In genomic region chr3:57756022-57756527, GRCh38 we compare ENCODE assay signal across 8 cellular contexts. TPM values are rescaled to one million over a fixed set of nuclear protein-coding genes. Genes with fewer than 3 reads are reported as not detected.
DNase-seq lines count a peak whose midpoint lies in the region; ATAC-seq and TF ChIP-seq lines count a peak whose summit lies in the region.

TSS of gene SLMAP (plus strand) at chr3:57756309. CDS start at chr3:57757652, 1,343 bp downstream.

- no peak for TF ChIP-seq EP300 in suprapubic skin (IDR thresholded peaks at IDR 0.05)

- TF ChIP-seq POLR2A in suprapubic skin (IDR thresholded peaks at IDR 0.05): peak in 1 of 2 donors; percentile 61

- H3K4me1 ChIP-seq in suprapubic skin: peaks cover 59% of the 10 kb centered on the region

- peaks cover 3% of the 10 kb centered on the region for H3K36me3 ChIP-seq in GM06990 (ENCODE audit: control insufficient read depth, insufficient read depth, low read length)
- H3K36me3 ChIP-seq in suprapubic skin: peaks cover 6% of the 10 kb centered on the region

- peak within 1 kb of the TSS; percentile 77 for H3K4me3 ChIP-seq in GM06990 (replicated peaks; ENCODE audit: low read depth, low read length)
- H3K4me3 ChIP-seq in suprapubic skin: peak within 1 kb of the TSS; percentile 68

- ATAC-seq in HG02588 (IDR thresholded peaks at IDR 0.05; ENCODE audit: unreplicated experiment) (peak; percentile 92), SK-N-SH treated with all-trans-retinoic acid at 6 μM for 48 hours (peak; percentile 97)

- H3K36me3 Mint-ChIP-seq in activated naive CD4-positive, alpha-beta T cell treated with anti-CD3 and anti-CD28 coated beads, Interleukin-2, amount 50 U/mL, for 24 hours: peaks cover 2% of the 10 kb centered on the region

- H3K4me3 Mint-ChIP-seq in activated naive CD4-positive, alpha-beta T cell treated with anti-CD3 and anti-CD28 coated beads, Interleukin-2, amount 50 U/mL, for 24 hours: peak within 1 kb of the TSS; percentile 98

- H3K4me1 Mint-ChIP-seq in activated naive CD4-positive, alpha-beta T cell treated with anti-CD3 and anti-CD28 coated beads, Interleukin-2, amount 50 U/mL, for 24 hours: peaks cover 37% of the 10 kb centered on the region

- H3K27ac Mint-ChIP-seq in activated naive CD4-positive, alpha-beta T cell treated with anti-CD3 and anti-CD28 coated beads, Interleukin-2, amount 50 U/mL, for 24 hours: peak within 1 kb of the TSS; percentile 94

- DNase-seq in GM06990 (ENCODE audit: extremely low read depth, insufficient read length): peak; percentile 92
- DNase-seq in NCI-H1092 (lab: John Stamatoyannopoulos, UW): peak; percentile 89
- peak; percentile 97 for DNase-seq in globus pallidus (ENCODE audit: low spot score)
- peak; percentile 73 to 99 (median 94) for DNase-seq in nucleus accumbens (lab: John Stamatoyannopoulos, UW)
- peak; percentile 98 to 99 for DNase-seq in suprapubic skin (ENCODE audit: low spot score in 2 of 2)

- H3K27me3 Mint-ChIP-seq in activated naive CD4-positive, alpha-beta T cell treated with anti-CD3 and anti-CD28 coated beads, Interleukin-2, amount 50 U/mL, for 24 hours: no peaks in the 10 kb centered on the region

- H3K27me3 ChIP-seq in GM06990 (replicated peaks; ENCODE audit: control insufficient read depth, insufficient read depth, low read length) (no peaks in the 10 kb centered on the region), suprapubic skin (no peaks in the 10 kb centered on the region)

- TF ChIP-seq CTCF in GM06990 (IDR thresholded peaks at IDR 0.05; ENCODE audit: insufficient read depth, low read length, poor library complexity, severe bottlenecking) (no peak), suprapubic skin (IDR thresholded peaks at IDR 0.05) (no peak)

- no peaks in the 10 kb centered on the region for H3K9me3 Mint-ChIP-seq in activated naive CD4-positive, alpha-beta T cell treated with anti-CD3 and anti-CD28 coated beads, Interleukin-2, amount 50 U/mL, for 24 hours

- WGBS in suprapubic skin: under 1% methylated on average over 23 of the region's 41 CpGs

- H3K9me3 ChIP-seq in suprapubic skin: no peaks in the 10 kb centered on the region

- peak within 1 kb of the TSS; percentile 88 for H3K27ac ChIP-seq in suprapubic skin

TF ChIP-seq in SK-N-SH treated with all-trans-retinoic acid at 6 μM for 48 hours, 23 proteins besides CTCF, POLR2A, EP300 and RAD21 (continues in another document):
- TF ChIP-seq ISL1 (CRISPR knock-in tag; IDR thresholded peaks at IDR 0.05) (peak; percentile 62), BACH2 (CRISPR knock-in tag; IDR thresholded peaks at IDR 0.05; ENCODE audit: borderline replicate concordance) (peak; percentile 32; the same call in 1 of the 2 replicates), RARB (CRISPR knock-in tag; IDR thresholded peaks at IDR 0.05) (no peak), PPARA (CRISPR knock-in tag; IDR thresholded peaks at IDR 0.05; ENCODE audit: borderline replicate concordance) (0 out of 2 replicates have a peak, but pooled peaks have one; percentile 73), TCF4 (CRISPR knock-in tag; IDR thresholded peaks at IDR 0.05; ENCODE audit: borderline replicate concordance) (no peak), ZFP3 (CRISPR knock-in tag; IDR thresholded peaks at IDR 0.05) (peak; percentile 83), ZNF70 (CRISPR knock-in tag; IDR thresholded peaks at IDR 0.05) (no peak), TOX (CRISPR knock-in tag; IDR thresholded peaks at IDR 0.05; ENCODE audit: borderline replicate concordance) (no peak), PATZ1 (CRISPR knock-in tag; IDR thresholded peaks at IDR 0.05; ENCODE audit: borderline replicate concordance) (no peak), SNAI2 (CRISPR knock-in tag; IDR thresholded peaks at IDR 0.05) (peak; percentile 38; the same call in 1 of the 2 replicates), CREB5 (CRISPR knock-in tag; IDR thresholded peaks at IDR 0.05; ENCODE audit: low read depth) (no peak), GLIS3 (CRISPR knock-in tag; IDR thresholded peaks at IDR 0.05) (no peak; the same call in 1 of the 2 replicates), ZNF565 (CRISPR knock-in tag; conservative IDR thresholded peaks at IDR 0.05; ENCODE audit: low read depth) (no peak), TSHZ2 (CRISPR knock-in tag; IDR thresholded peaks at IDR 0.05) (peak; percentile 95), ZNF8 (CRISPR knock-in tag; IDR thresholded peaks at IDR 0.05) (0 out of 2 replicates have a peak, but pooled peaks have one; percentile 5), CSDC2 (CRISPR knock-in tag; IDR thresholded peaks at IDR 0.05) (no peak), CSRNP3 (CRISPR knock-in tag; IDR thresholded peaks at IDR 0.05) (no peak), ZC3H10 (CRISPR knock-in tag; IDR thresholded peaks at IDR 0.05) (no peak), ESRRG (CRISPR knock-in tag; IDR thresholded peaks at IDR 0.05) (no peak), ZFP30 (CRISPR knock-in tag; IDR thresholded peaks at IDR 0.05) (no peak), OSR1 (CRISPR knock-in tag; IDR thresholded peaks at IDR 0.05) (no peak), ARNTL (CRISPR knock-in tag; IDR thresholded peaks at IDR 0.05; ENCODE audit: borderline replicate concordance, low read depth) (no peak)

RNA-seq across cellular contexts. Expression of gene SLMAP, which starts in this region (rescaled TPM):
- 10 to 100 TPM; 49.4 to 89.1 (median 61.3) TPM for total RNA-seq in suprapubic skin

Comparison
In these comparisons a context has a peak if more than half of its experiments do, and no peak if none do; other contexts are left out.
1. Peak in every context shown above with its lines: DNase-seq, ATAC-seq, H3K4me3 ChIP-seq and H3K27ac ChIP-seq.